32 cellular contexts compared by ENCODE assay signal in genomic region chr10:15342970-15343369, GRCh38. TPM values are rescaled to one million over a fixed set of nuclear protein-coding genes. Genes with fewer than 3 reads are reported as not detected.
"Had no signal": no experiment of that assay in that cellular context is flagged by ENCODE, and none has a peak within 500 bp of the region (broad histone marks: within the 10 kb centered on the region; RNA-seq: fewer than 3 reads in every experiment).

No MANE protein-coding gene starts in this region.

- H3K4me3 ChIP-seq: body of pancreas, heart left ventricle had no signal

- H3K36me3 ChIP-seq: heart left ventricle, WERI-Rb-1 had no signal

- H3K27ac Mint-ChIP-seq: activated B cell treated with CpG ODN at 0.5 μM for 24 hours; activated CD8-positive, alpha-beta T cell treated with anti-CD3 and anti-CD28 coated beads for 36 hours; activated naive CD8-positive, alpha-beta T cell; activated T-helper 17 cell treated with anti-CD3 and anti-CD28 coated beads, Interleukin-2, amount 50 U/mL, for 72 hours; T-helper 17 cell; T-helper 2 cell treated with Interferon-gamma antibody and Interleukin-4, amounts not matched to agents 5 μg/mL and 100 μg/mL, for 36 hours had no signal

- H3K4me1 Mint-ChIP-seq: activated B cell treated with CpG ODN at 0.5 μM for 24 hours had no signal

- DNase-seq: activated B cell treated with CpG ODN at 0.5 μM for 24 hours; activated CD4-positive, alpha-beta T cell treated with anti-CD3 and anti-CD28 coated beads for 48 hours; activated CD4-positive, alpha-beta T cell treated with anti-CD3 and anti-CD28 coated beads, Interleukin-2, amount 50 U/mL, for 1 hour; activated CD4-positive, alpha-beta T cell treated with anti-CD3 and anti-CD28 coated beads, Interleukin-2, amount 50 U/mL, for 48 hours; activated CD8-positive, alpha-beta memory T cell treated with anti-CD3 and anti-CD28 coated beads for 24 hours; activated CD8-positive, alpha-beta T cell treated with anti-CD3 and anti-CD28 coated beads for 36 hours; activated effector memory CD4-positive, alpha-beta T cell treated with Interleukin-2 at 50 U/mL for 16 hours; activated gamma-delta T cell treated with Interleukin-2 at 50 U/mL for 16 hours; activated naive CD4-positive, alpha-beta T cell treated with anti-CD3 and anti-CD28 coated beads, Interleukin-2, amount 50 U/mL, for 16 hours; activated naive CD4-positive, alpha-beta T cell treated with Interleukin-2 at 50 U/mL for 16 hours; activated T-cell treated with anti-CD3 and anti-CD28 coated beads, Interleukin-2, amount 50 U/mL, for 4 hours; amniotic stem cell; anterior cingulate cortex; body of pancreas; caudate nucleus; cortex of kidney; dermis blood vessel endothelial cell; effector CD4-positive, alpha-beta T cell; foreskin fibroblast; heart left ventricle; T-helper 1 cell; T-helper 17 cell; T1000; WERI-Rb-1 had no signal

- H3K27ac ChIP-seq: heart left ventricle, WERI-Rb-1 had no signal

- H3K4me3 Mint-ChIP-seq: activated B cell treated with CpG ODN at 0.5 μM for 24 hours; activated CD8-positive, alpha-beta T cell treated with anti-CD3 and anti-CD28 coated beads for 36 hours; activated naive CD8-positive, alpha-beta T cell; activated T-cell treated with anti-CD3 and anti-CD28 coated beads, Interleukin-2, amount 50 U/mL, for 4 hours; activated T-helper 17 cell treated with anti-CD3 and anti-CD28 coated beads, Interleukin-2, amount 50 U/mL, for 72 hours; T-helper 17 cell; T-helper 2 cell treated with Interferon-gamma antibody and Interleukin-4, amounts not matched to agents 5 μg/mL and 100 μg/mL, for 36 hours had no signal

- ATAC-seq: activated CD4-positive, CD25-positive, alpha-beta regulatory T cell treated with anti-CD3 and anti-CD28 coated beads, Interleukin-2, amount 50 U/mL, for 24 hours; activated CD8-positive, alpha-beta T cell treated with anti-CD3 and anti-CD28 coated beads for 36 hours; activated T-cell treated with anti-CD3 and anti-CD28 coated beads, Interleukin-2, amount 50 U/mL, for 4 hours; activated T-helper 17 cell treated with anti-CD3 and anti-CD28 coated beads, Interleukin-2, amount 50 U/mL, for 72 hours; body of pancreas; esophagus mucosa; heart left ventricle; T-helper 17 cell had no signal

- H3K9me3 ChIP-seq: heart left ventricle had no signal

- H3K36me3 Mint-ChIP-seq: activated naive CD8-positive, alpha-beta T cell had no signal

- H3K27me3 ChIP-seq: body of pancreas, heart left ventricle had no signal

- H3K9me3 Mint-ChIP-seq: activated B cell treated with CpG ODN at 0.5 μM for 24 hours; activated CD8-positive, alpha-beta T cell treated with anti-CD3 and anti-CD28 coated beads for 36 hours; activated T-cell treated with anti-CD3 and anti-CD28 coated beads, Interleukin-2, amount 50 U/mL, for 4 hours; activated T-helper 17 cell treated with anti-CD3 and anti-CD28 coated beads, Interleukin-2, amount 50 U/mL, for 72 hours; T-helper 2 cell treated with Interferon-gamma antibody and Interleukin-4, amounts not matched to agents 5 μg/mL and 100 μg/mL, for 36 hours had no signal

- FAIRE-seq: colon, endometrium, frontal cortex had no signal

RNA-seq across cellular contexts. Expression of gene FAM171A1, which starts 28.1 kb away (rescaled TPM):
- total RNA-seq: activated B cell treated with CpG ODN at 0.5 μM for 24 hours had no signal
